In genomic region chr17:32875904-32876413, GRCh38 we compare ENCODE assay signal across 1 cellular context.
TF ChIP-seq lines count a peak whose summit lies in the region.

No MANE protein-coding gene starts in this region.

TF ChIP-seq in GM12878, 131 proteins besides CTCF, POLR2A, EP300 and RAD21 (continues in another document):
- no peak for TF ChIP-seq FOS (IDR thresholded peaks at IDR 0.05; ENCODE audit: borderline replicate concordance, extremely low read depth, insufficient read length)
- no peak for TF ChIP-seq NFXL1 (IDR thresholded peaks at IDR 0.05; ENCODE audit: borderline replicate concordance)
- no peak for TF ChIP-seq FOXM1 (IDR thresholded peaks at IDR 0.05; ENCODE audit: low read depth, low read length)
- TF ChIP-seq CHD4 (IDR thresholded peaks at IDR 0.05) = no peak
- TF ChIP-seq SREBF2 (IDR thresholded peaks at IDR 0.05; ENCODE audit: low read length) = no peak
- no peak for TF ChIP-seq ZBTB4 (CRISPR knock-in tag; IDR thresholded peaks at IDR 0.05)
- TF ChIP-seq, protein P1, sequence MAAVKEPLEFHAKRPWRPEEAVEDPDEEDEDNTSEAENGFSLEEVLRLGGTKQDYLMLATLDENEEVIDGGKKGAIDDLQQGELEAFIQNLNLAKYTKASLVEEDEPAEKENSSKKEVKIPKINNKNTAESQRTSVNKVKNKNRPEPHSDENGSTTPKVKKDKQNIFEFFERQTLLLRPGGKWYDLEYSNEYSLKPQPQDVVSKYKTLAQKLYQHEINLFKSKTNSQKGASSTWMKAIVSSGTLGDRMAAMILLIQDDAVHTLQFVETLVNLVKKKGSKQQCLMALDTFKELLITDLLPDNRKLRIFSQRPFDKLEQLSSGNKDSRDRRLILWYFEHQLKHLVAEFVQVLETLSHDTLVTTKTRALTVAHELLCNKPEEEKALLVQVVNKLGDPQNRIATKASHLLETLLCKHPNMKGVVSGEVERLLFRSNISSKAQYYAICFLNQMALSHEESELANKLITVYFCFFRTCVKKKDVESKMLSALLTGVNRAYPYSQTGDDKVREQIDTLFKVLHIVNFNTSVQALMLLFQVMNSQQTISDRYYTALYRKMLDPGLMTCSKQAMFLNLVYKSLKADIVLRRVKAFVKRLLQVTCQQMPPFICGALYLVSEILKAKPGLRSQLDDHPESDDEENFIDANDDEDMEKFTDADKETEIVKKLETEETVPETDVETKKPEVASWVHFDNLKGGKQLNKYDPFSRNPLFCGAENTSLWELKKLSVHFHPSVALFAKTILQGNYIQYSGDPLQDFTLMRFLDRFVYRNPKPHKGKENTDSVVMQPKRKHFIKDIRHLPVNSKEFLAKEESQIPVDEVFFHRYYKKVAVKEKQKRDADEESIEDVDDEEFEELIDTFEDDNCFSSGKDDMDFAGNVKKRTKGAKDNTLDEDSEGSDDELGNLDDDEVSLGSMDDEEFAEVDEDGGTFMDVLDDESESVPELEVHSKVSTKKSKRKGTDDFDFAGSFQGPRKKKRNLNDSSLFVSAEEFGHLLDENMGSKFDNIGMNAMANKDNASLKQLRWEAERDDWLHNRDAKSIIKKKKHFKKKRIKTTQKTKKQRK (IDR thresholded peaks at IDR 0.05; ENCODE audit: low read depth, low read length) = no peak
- TF ChIP-seq ATF7 (IDR thresholded peaks at IDR 0.05; ENCODE audit: low read depth) = peak; percentile 91
- TF ChIP-seq, protein P2, sequence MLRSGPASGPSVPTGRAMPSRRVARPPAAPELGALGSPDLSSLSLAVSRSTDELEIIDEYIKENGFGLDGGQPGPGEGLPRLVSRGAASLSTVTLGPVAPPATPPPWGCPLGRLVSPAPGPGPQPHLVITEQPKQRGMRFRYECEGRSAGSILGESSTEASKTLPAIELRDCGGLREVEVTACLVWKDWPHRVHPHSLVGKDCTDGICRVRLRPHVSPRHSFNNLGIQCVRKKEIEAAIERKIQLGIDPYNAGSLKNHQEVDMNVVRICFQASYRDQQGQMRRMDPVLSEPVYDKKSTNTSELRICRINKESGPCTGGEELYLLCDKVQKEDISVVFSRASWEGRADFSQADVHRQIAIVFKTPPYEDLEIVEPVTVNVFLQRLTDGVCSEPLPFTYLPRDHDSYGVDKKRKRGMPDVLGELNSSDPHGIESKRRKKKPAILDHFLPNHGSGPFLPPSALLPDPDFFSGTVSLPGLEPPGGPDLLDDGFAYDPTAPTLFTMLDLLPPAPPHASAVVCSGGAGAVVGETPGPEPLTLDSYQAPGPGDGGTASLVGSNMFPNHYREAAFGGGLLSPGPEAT (IDR thresholded peaks at IDR 0.05; ENCODE audit: low read depth) = peak; percentile 78
- TF ChIP-seq USF1 (IDR thresholded peaks at IDR 0.05; ENCODE audit: borderline replicate concordance, extremely low read length, insufficient read depth, low read depth, low read length) = no peak
- peak; percentile 71 for TF ChIP-seq RUNX3 (IDR thresholded peaks at IDR 0.05; ENCODE audit: low read length)
- no peak for TF ChIP-seq ZBTB11 (CRISPR knock-in tag; IDR thresholded peaks at IDR 0.05)
- no peak for TF ChIP-seq ZBED1 (IDR thresholded peaks at IDR 0.05; ENCODE audit: borderline replicate concordance)
- TF ChIP-seq, protein P3, sequence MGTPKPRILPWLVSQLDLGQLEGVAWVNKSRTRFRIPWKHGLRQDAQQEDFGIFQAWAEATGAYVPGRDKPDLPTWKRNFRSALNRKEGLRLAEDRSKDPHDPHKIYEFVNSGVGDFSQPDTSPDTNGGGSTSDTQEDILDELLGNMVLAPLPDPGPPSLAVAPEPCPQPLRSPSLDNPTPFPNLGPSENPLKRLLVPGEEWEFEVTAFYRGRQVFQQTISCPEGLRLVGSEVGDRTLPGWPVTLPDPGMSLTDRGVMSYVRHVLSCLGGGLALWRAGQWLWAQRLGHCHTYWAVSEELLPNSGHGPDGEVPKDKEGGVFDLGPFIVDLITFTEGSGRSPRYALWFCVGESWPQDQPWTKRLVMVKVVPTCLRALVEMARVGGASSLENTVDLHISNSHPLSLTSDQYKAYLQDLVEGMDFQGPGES (IDR thresholded peaks at IDR 0.05) = no peak
- TF ChIP-seq IKZF1 (conservative IDR thresholded peaks at IDR 0.05) = no peak
- TF ChIP-seq POLR2AphosphoS5 (IDR thresholded peaks at IDR 0.05; ENCODE audit: low read length) = no peak
- TF ChIP-seq, protein P4, sequence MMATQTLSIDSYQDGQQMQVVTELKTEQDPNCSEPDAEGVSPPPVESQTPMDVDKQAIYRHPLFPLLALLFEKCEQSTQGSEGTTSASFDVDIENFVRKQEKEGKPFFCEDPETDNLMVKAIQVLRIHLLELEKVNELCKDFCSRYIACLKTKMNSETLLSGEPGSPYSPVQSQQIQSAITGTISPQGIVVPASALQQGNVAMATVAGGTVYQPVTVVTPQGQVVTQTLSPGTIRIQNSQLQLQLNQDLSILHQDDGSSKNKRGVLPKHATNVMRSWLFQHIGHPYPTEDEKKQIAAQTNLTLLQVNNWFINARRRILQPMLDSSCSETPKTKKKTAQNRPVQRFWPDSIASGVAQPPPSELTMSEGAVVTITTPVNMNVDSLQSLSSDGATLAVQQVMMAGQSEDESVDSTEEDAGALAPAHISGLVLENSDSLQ (IDR thresholded peaks at IDR 0.05) = no peak
- TF ChIP-seq CBX5 (IDR thresholded peaks at IDR 0.05; ENCODE audit: low read depth) = no peak
- no peak for TF ChIP-seq RELA (IDR thresholded peaks at IDR 0.05; ENCODE audit: borderline replicate concordance, partially characterized antibody)
- no peak for TF ChIP-seq TCF7 (IDR thresholded peaks at IDR 0.05; ENCODE audit: borderline replicate concordance)
- no peak for TF ChIP-seq BRCA1 (IDR thresholded peaks at IDR 0.05; ENCODE audit: low read depth, low read length)
- no peak for TF ChIP-seq E4F1 (IDR thresholded peaks at IDR 0.05; ENCODE audit: borderline replicate concordance, partially characterized antibody)
- TF ChIP-seq, protein P5, sequence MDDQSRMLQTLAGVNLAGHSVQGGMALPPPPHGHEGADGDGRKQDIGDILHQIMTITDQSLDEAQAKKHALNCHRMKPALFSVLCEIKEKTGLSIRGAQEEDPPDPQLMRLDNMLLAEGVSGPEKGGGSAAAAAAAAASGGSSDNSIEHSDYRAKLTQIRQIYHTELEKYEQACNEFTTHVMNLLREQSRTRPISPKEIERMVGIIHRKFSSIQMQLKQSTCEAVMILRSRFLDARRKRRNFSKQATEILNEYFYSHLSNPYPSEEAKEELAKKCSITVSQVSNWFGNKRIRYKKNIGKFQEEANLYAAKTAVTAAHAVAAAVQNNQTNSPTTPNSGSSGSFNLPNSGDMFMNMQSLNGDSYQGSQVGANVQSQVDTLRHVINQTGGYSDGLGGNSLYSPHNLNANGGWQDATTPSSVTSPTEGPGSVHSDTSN (IDR thresholded peaks at IDR 0.05; ENCODE audit: insufficient replicate concordance, low read depth, low read length) = no peak
- TF ChIP-seq TCF3 (IDR thresholded peaks at IDR 0.05; ENCODE audit: borderline replicate concordance, insufficient read depth, low read depth, low read length) = no peak
- TF ChIP-seq RCOR1 (conservative IDR thresholded peaks at IDR 0.05; ENCODE audit: low read depth, low read length) = no peak
- TF ChIP-seq, protein P6, sequence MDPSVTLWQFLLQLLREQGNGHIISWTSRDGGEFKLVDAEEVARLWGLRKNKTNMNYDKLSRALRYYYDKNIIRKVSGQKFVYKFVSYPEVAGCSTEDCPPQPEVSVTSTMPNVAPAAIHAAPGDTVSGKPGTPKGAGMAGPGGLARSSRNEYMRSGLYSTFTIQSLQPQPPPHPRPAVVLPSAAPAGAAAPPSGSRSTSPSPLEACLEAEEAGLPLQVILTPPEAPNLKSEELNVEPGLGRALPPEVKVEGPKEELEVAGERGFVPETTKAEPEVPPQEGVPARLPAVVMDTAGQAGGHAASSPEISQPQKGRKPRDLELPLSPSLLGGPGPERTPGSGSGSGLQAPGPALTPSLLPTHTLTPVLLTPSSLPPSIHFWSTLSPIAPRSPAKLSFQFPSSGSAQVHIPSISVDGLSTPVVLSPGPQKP (IDR thresholded peaks at IDR 0.05; ENCODE audit: low read depth, low read length) = no peak
- TF ChIP-seq, protein P7, sequence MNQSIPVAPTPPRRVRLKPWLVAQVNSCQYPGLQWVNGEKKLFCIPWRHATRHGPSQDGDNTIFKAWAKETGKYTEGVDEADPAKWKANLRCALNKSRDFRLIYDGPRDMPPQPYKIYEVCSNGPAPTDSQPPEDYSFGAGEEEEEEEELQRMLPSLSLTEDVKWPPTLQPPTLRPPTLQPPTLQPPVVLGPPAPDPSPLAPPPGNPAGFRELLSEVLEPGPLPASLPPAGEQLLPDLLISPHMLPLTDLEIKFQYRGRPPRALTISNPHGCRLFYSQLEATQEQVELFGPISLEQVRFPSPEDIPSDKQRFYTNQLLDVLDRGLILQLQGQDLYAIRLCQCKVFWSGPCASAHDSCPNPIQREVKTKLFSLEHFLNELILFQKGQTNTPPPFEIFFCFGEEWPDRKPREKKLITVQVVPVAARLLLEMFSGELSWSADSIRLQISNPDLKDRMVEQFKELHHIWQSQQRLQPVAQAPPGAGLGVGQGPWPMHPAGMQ (IDR thresholded peaks at IDR 0.05; ENCODE audit: borderline replicate concordance) = no peak
- TF ChIP-seq, protein P8, sequence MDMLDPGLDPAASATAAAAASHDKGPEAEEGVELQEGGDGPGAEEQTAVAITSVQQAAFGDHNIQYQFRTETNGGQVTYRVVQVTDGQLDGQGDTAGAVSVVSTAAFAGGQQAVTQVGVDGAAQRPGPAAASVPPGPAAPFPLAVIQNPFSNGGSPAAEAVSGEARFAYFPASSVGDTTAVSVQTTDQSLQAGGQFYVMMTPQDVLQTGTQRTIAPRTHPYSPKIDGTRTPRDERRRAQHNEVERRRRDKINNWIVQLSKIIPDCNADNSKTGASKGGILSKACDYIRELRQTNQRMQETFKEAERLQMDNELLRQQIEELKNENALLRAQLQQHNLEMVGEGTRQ (IDR thresholded peaks at IDR 0.05; ENCODE audit: borderline replicate concordance, low read depth, low read length) = no peak
- TF ChIP-seq MYC (IDR thresholded peaks at IDR 0.05; ENCODE audit: insufficient read depth, insufficient read length, insufficient replicate concordance, low read length, severe bottlenecking) = no peak
- no peak for TF ChIP-seq ZNF207 (IDR thresholded peaks at IDR 0.05; ENCODE audit: borderline replicate concordance)
- TF ChIP-seq WRNIP1 (IDR thresholded peaks at IDR 0.05; ENCODE audit: borderline replicate concordance, low read depth, low read length) = no peak
